34 cellular contexts compared by ENCODE assay signal in the genomic region with DNA sequence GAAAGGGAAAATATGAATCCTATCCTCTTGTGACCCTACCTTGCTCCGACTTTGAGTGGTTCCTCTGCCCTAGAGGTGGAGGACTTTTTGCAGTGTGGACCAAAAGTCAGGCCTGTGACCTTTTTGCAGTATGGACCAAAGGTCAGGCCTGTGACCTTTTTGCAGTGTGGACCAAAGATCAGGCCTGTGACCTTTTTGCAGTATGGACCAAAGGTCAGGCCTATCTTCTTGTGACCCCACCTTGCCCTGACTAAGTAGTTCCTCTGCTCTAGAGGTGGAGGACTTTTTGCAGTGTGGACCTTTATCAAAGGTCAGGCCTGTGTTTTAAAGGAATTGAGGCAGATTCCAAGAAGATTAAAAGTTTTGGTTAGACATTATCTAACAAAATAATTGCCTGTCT. TPM values are rescaled to one million over a fixed set of nuclear protein-coding genes. Genes with fewer than 3 reads are reported as not detected.
"Had no signal": no experiment of that assay in that cellular context is flagged by ENCODE, and none has a peak within 500 bp of the region (broad histone marks: within the 10 kb centered on the region; RNA-seq: fewer than 3 reads in every experiment).

No MANE protein-coding gene starts in this region.

- H3K9me3 Mint-ChIP-seq: activated CD4-positive, alpha-beta memory T cell treated with anti-CD3 and anti-CD28 coated beads for 36 hours; activated CD4-positive, alpha-beta T cell treated with anti-CD3 and anti-CD28 coated beads, Interleukin-2, amount 10 ng/mL, durations not matched to agents 24 days and 14 days; activated naive CD4-positive, alpha-beta T cell treated with anti-CD3 and anti-CD28 coated beads for 36 hours; activated naive CD4-positive, alpha-beta T cell treated with anti-CD3 and anti-CD28 coated beads, Interleukin-2, amount 50 U/mL, for 24 hours; activated T-helper 2 cell treated with anti-CD3 and anti-CD28 coated beads, Interferon-gamma antibody, Interleukin-2, Interleukin-4, amounts not matched to agents 10 μg/mL and 5 μg/mL and 100 μg/mL, durations not matched to agents 14 hours and 24 hours and 36 hours had no signal

- H3K4me1 Mint-ChIP-seq: activated CD8-positive, alpha-beta memory T cell treated with anti-CD3 and anti-CD28 coated beads, Interleukin-2, amount 10 ng/mL, durations not matched to agents 7 days and 5 days had no signal

- H3K36me3 ChIP-seq: esophagus squamous epithelium, gastroesophageal sphincter had no signal

- H3K27me3 ChIP-seq: body of pancreas, esophagus squamous epithelium, gastroesophageal sphincter had no signal

- DNase-seq: activated CD4-positive, alpha-beta memory T cell treated with anti-CD3 and anti-CD28 coated beads for 36 hours; activated CD4-positive, alpha-beta T cell treated with anti-CD3 and anti-CD28 coated beads for 36 hours; activated CD4-positive, alpha-beta T cell treated with anti-CD3 and anti-CD28 coated beads, Interleukin-2, amount 10 ng/mL, durations not matched to agents 24 days and 14 days; activated CD4-positive, CD25-positive, alpha-beta regulatory T cell; activated CD4-positive, CD25-positive, alpha-beta regulatory T cell treated with anti-CD3 and anti-CD28 coated beads, Interleukin-2, amount 50 U/mL, for 72 hours; activated CD8-positive, alpha-beta memory T cell treated with anti-CD3 and anti-CD28 coated beads, Interleukin-2, amount 10 ng/mL, durations not matched to agents 7 days and 5 days; activated CD8-positive, alpha-beta memory T cell treated with anti-CD3 and anti-CD28 coated beads, Interleukin-2, amount 50 U/mL, for 4 hours; activated CD8-positive, alpha-beta T cell treated with anti-CD3 and anti-CD28 coated beads, Interleukin-2, amount 10 ng/mL, durations not matched to agents 7 days and 5 days; activated effector memory CD4-positive, alpha-beta T cell treated with anti-CD3 and anti-CD28 coated beads, Interleukin-2, amount 50 U/mL, for 16 hours; activated naive CD4-positive, alpha-beta T cell treated with anti-CD3 and anti-CD28 coated beads for 36 hours; activated naive CD8-positive, alpha-beta T cell treated with anti-CD3 and anti-CD28 coated beads, Interleukin-2, amount 10 ng/mL, durations not matched to agents 7 days and 5 days; activated T-cell treated with anti-CD3 and anti-CD28 coated beads, Interleukin-2, amount 50 U/mL, for 1 hour; activated T-cell treated with anti-CD3 and anti-CD28 coated beads, Interleukin-2, amount 50 U/mL, for 48 hours; amniotic stem cell; anterior cingulate cortex; body of pancreas; caudate nucleus; effector CD8-positive, alpha-beta T cell; esophagus squamous epithelium; foreskin melanocyte; T-helper 2 cell had no signal

- FAIRE-seq: colon, endometrium, endothelial cell of umbilical vein had no signal

- H3K27ac Mint-ChIP-seq: activated CD4-positive, alpha-beta memory T cell treated with anti-CD3 and anti-CD28 coated beads for 36 hours; activated CD4-positive, alpha-beta T cell treated with anti-CD3 and anti-CD28 coated beads for 36 hours; activated CD4-positive, alpha-beta T cell treated with anti-CD3 and anti-CD28 coated beads, Interleukin-2, amount 10 ng/mL, durations not matched to agents 24 days and 14 days; activated CD8-positive, alpha-beta memory T cell treated with anti-CD3 and anti-CD28 coated beads, Interleukin-2, amount 10 ng/mL, durations not matched to agents 7 days and 5 days; activated CD8-positive, alpha-beta T cell treated with anti-CD3 and anti-CD28 coated beads, Interleukin-2, amount 10 ng/mL, durations not matched to agents 7 days and 5 days; activated naive CD4-positive, alpha-beta T cell treated with anti-CD3 and anti-CD28 coated beads for 36 hours; activated naive CD4-positive, alpha-beta T cell treated with anti-CD3 and anti-CD28 coated beads, Interleukin-2, amount 50 U/mL, for 24 hours; activated naive CD8-positive, alpha-beta T cell treated with anti-CD3 and anti-CD28 coated beads, Interleukin-2, amount 10 ng/mL, durations not matched to agents 7 days and 5 days; activated T-helper 1 cell treated with anti-CD3 and anti-CD28 coated beads, Interleukin-12 subunit alpha, Interleukin-12 subunit beta, Interleukin-2, Interleukin-4 antibody, amounts not matched to agents 30 ng/mL and 10 ng/mL and 1 ng/mL, durations not matched to agents 14 hours and 24 hours and 36 hours had no signal

- ATAC-seq: activated CD4-positive, alpha-beta T cell treated with anti-CD3 and anti-CD28 coated beads for 36 hours; activated CD8-positive, alpha-beta memory T cell treated with anti-CD3 and anti-CD28 coated beads, Interleukin-2, amount 10 ng/mL, durations not matched to agents 7 days and 5 days; activated CD8-positive, alpha-beta T cell treated with anti-CD3 and anti-CD28 coated beads, Interleukin-2, amount 10 ng/mL, durations not matched to agents 7 days and 5 days; body of pancreas; gastroesophageal sphincter had no signal

- H3K27ac ChIP-seq: body of pancreas, epithelial cell of prostate, esophagus squamous epithelium, gastroesophageal sphincter had no signal

- H3K4me3 Mint-ChIP-seq: activated CD4-positive, alpha-beta memory T cell treated with anti-CD3 and anti-CD28 coated beads for 36 hours; activated CD4-positive, alpha-beta T cell treated with anti-CD3 and anti-CD28 coated beads for 36 hours; activated CD4-positive, alpha-beta T cell treated with anti-CD3 and anti-CD28 coated beads, Interleukin-2, amount 10 ng/mL, durations not matched to agents 24 days and 14 days; activated CD8-positive, alpha-beta memory T cell treated with anti-CD3 and anti-CD28 coated beads, Interleukin-2, amount 10 ng/mL, durations not matched to agents 7 days and 5 days; activated CD8-positive, alpha-beta T cell treated with anti-CD3 and anti-CD28 coated beads, Interleukin-2, amount 10 ng/mL, durations not matched to agents 7 days and 5 days; activated naive CD4-positive, alpha-beta T cell treated with anti-CD3 and anti-CD28 coated beads for 36 hours; activated naive CD4-positive, alpha-beta T cell treated with anti-CD3 and anti-CD28 coated beads, Interleukin-2, amount 50 U/mL, for 24 hours; activated naive CD8-positive, alpha-beta T cell treated with anti-CD3 and anti-CD28 coated beads, Interleukin-2, amount 10 ng/mL, durations not matched to agents 7 days and 5 days; activated T-helper 1 cell treated with anti-CD3 and anti-CD28 coated beads, Interleukin-12 subunit alpha, Interleukin-12 subunit beta, Interleukin-2, Interleukin-4 antibody, amounts not matched to agents 30 ng/mL and 10 ng/mL and 1 ng/mL, durations not matched to agents 14 hours and 24 hours and 36 hours had no signal

- H3K27me3 Mint-ChIP-seq: activated CD4-positive, alpha-beta memory T cell treated with anti-CD3 and anti-CD28 coated beads for 36 hours; activated CD4-positive, alpha-beta T cell treated with anti-CD3 and anti-CD28 coated beads for 36 hours; activated CD4-positive, alpha-beta T cell treated with anti-CD3 and anti-CD28 coated beads, Interleukin-2, amount 10 ng/mL, durations not matched to agents 24 days and 14 days; activated CD8-positive, alpha-beta memory T cell treated with anti-CD3 and anti-CD28 coated beads, Interleukin-2, amount 10 ng/mL, durations not matched to agents 7 days and 5 days; activated naive CD4-positive, alpha-beta T cell treated with anti-CD3 and anti-CD28 coated beads, Interleukin-2, amount 50 U/mL, for 24 hours; activated naive CD8-positive, alpha-beta T cell treated with anti-CD3 and anti-CD28 coated beads, Interleukin-2, amount 10 ng/mL, durations not matched to agents 7 days and 5 days had no signal

- H3K9me3 ChIP-seq: body of pancreas, esophagus squamous epithelium, gastroesophageal sphincter had no signal

- H3K4me3 ChIP-seq: body of pancreas, esophagus squamous epithelium, gastroesophageal sphincter had no signal

RNA-seq across cellular contexts. Expression of a gene that starts 10.9 kb away (rescaled TPM):
- total RNA-seq: activated CD4-positive, alpha-beta memory T cell treated with anti-CD3 and anti-CD28 coated beads for 36 hours; activated CD4-positive, alpha-beta T cell treated with anti-CD3 and anti-CD28 coated beads for 36 hours; activated CD4-positive, alpha-beta T cell treated with anti-CD3 and anti-CD28 coated beads, Interleukin-2, amount 10 ng/mL, durations not matched to agents 24 days and 14 days; activated CD8-positive, alpha-beta memory T cell treated with anti-CD3 and anti-CD28 coated beads for 36 hours; activated CD8-positive, alpha-beta memory T cell treated with anti-CD3 and anti-CD28 coated beads, Interleukin-2, amount 10 ng/mL, durations not matched to agents 7 days and 5 days; activated CD8-positive, alpha-beta T cell treated with anti-CD3 and anti-CD28 coated beads, Interleukin-2, amount 10 ng/mL, durations not matched to agents 7 days and 5 days; activated naive CD4-positive, alpha-beta T cell treated with anti-CD3 and anti-CD28 coated beads for 36 hours; activated naive CD8-positive, alpha-beta T cell treated with anti-CD3 and anti-CD28 coated beads, Interleukin-2, amount 10 ng/mL, durations not matched to agents 7 days and 5 days; activated T-helper 1 cell treated with anti-CD3 and anti-CD28 coated beads, Interleukin-12 subunit alpha, Interleukin-12 subunit beta, Interleukin-2, Interleukin-4 antibody, amounts not matched to agents 30 ng/mL and 10 ng/mL and 1 ng/mL, durations not matched to agents 14 hours and 24 hours and 36 hours; activated T-helper 2 cell treated with anti-CD3 and anti-CD28 coated beads, Interferon-gamma antibody, Interleukin-2, Interleukin-4, amounts not matched to agents 10 μg/mL and 5 μg/mL and 100 μg/mL, durations not matched to agents 14 hours and 24 hours and 36 hours; body of pancreas; chondrocyte; endothelial cell of umbilical vein; fibroblast of lung; fibroblast of villous mesenchyme; T-helper 1 cell treated with Interleukin-12 subunit alpha and Interleukin-12 subunit beta and Interleukin-4 antibody, amounts not matched to agents 30 ng/mL and 1 ng/mL, for 36 hours had no signal
- polyA plus RNA-seq: endothelial cell of umbilical vein, fibroblast of lung had no signal
